In the genomic region with DNA sequence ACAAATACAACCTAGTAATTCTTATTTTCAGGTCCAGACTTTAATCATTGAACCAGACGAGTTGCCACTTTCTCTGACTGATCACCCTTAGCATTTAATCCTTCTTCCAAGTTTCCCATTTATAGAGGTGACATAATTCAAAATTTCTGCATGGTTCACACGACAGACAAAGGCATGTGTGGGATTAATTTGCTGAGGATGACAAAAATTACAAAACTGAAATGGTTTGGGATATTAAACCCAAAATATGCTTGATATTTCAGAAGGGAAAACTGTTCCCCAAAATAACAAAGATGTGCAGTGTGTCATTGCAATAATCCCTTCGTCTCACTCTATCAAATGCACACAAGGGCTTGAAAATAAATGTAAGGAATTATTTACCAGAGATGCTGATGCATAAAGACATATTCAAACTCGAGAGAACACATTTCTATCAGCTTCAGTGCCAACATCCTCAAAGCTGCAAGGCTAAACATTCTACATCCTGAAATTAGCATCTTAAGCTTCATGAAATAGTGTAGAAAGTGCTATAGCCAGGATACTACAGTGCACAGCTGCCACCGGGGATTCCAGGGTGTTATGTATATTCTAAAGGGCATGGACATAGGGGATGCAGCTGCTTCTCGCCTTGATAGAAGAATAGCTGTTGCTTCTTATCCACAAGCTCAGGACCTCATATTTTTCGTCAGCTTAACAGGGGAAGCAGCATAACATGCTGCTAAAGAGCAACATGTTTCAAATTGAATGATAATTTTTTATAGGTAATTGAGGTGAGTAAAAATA, we compare ENCODE assay signal across 27 cellular contexts.
"Had no signal": no experiment of that assay in that cellular context is flagged by ENCODE, and none has a peak within 500 bp of the region (broad histone marks: within the 10 kb centered on the region; RNA-seq: fewer than 3 reads in every experiment).

No MANE protein-coding gene starts in this region.

- H3K9me3 ChIP-seq: body of pancreas, breast epithelium had no signal

- H3K27me3 ChIP-seq: body of pancreas, breast epithelium had no signal

- H3K27ac ChIP-seq: body of pancreas, breast epithelium, SK-N-MC had no signal

- H3K36me3 ChIP-seq: breast epithelium had no signal

- H3K4me1 ChIP-seq: body of pancreas, breast epithelium had no signal

- DNase-seq: activated CD4-positive, alpha-beta T cell treated with anti-CD3 and anti-CD28 coated beads for 36 hours; activated CD4-positive, alpha-beta T cell treated with anti-CD3 and anti-CD28 coated beads, Interleukin-2, amount 10 ng/mL, durations not matched to agents 7 days and 5 days; activated CD4-positive, alpha-beta T cell treated with anti-CD3 and anti-CD28 coated beads, Interleukin-2, amount 50 U/mL, for 48 hours; activated CD8-positive, alpha-beta T cell treated with anti-CD3 and anti-CD28 coated beads, Interleukin-2, amount 10 ng/mL, durations not matched to agents 7 days and 5 days; activated gamma-delta T cell; activated naive CD4-positive, alpha-beta T cell treated with Interleukin-2 at 50 U/mL for 16 hours; activated naive CD8-positive, alpha-beta T cell treated with anti-CD3 and anti-CD28 coated beads, Interleukin-2, amount 10 ng/mL, durations not matched to agents 7 days and 5 days; activated T-cell treated with anti-CD3 and anti-CD28 coated beads, Interleukin-2, amount 50 U/mL, for 24 hours; body of pancreas; Karpas-422; NCI-H1105; NCI-H1417 treated with DMSO at 0.1 percent for 48 hours; NCI-H187 treated with DMSO at 0.1 percent for 48 hours; NCI-H2081 treated with DMSO at 0.1 percent for 48 hours; NCI-H226; NCI-H446 treated with DMSO at 0.1 percent for 48 hours; NCI-H69; NK-92 treated with Interleukin-12 subunit alpha and Interleukin-12 subunit beta, amount 100 ng/mL, for 24 hours; OCI-M1; Right ventricle myocardium superior had no signal

- H3K4me3 Mint-ChIP-seq: activated CD4-positive, alpha-beta T cell treated with anti-CD3 and anti-CD28 coated beads for 36 hours; activated CD4-positive, alpha-beta T cell treated with anti-CD3 and anti-CD28 coated beads, Interleukin-2, amount 10 ng/mL, durations not matched to agents 7 days and 5 days; activated CD8-positive, alpha-beta T cell treated with anti-CD3 and anti-CD28 coated beads, Interleukin-2, amount 10 ng/mL, durations not matched to agents 7 days and 5 days; activated naive CD4-positive, alpha-beta T cell treated with anti-CD3 and anti-CD28 coated beads, Interleukin-2, amount 50 U/mL, for 24 hours; activated naive CD8-positive, alpha-beta T cell treated with anti-CD3 and anti-CD28 coated beads, Interleukin-2, amount 10 ng/mL, durations not matched to agents 7 days and 5 days; activated T-cell treated with anti-CD3 and anti-CD28 coated beads, Interleukin-2, amount 50 U/mL, for 24 hours; T-helper 2 cell treated with Interferon-gamma antibody and Interleukin-4, amounts not matched to agents 5 μg/mL and 100 μg/mL, for 36 hours; WTC11 had no signal

- H3K27me3 Mint-ChIP-seq: activated CD4-positive, alpha-beta T cell treated with anti-CD3 and anti-CD28 coated beads for 36 hours; activated CD4-positive, alpha-beta T cell treated with anti-CD3 and anti-CD28 coated beads, Interleukin-2, amount 10 ng/mL, durations not matched to agents 7 days and 5 days; activated naive CD4-positive, alpha-beta T cell treated with anti-CD3 and anti-CD28 coated beads, Interleukin-2, amount 50 U/mL, for 24 hours; activated naive CD8-positive, alpha-beta T cell treated with anti-CD3 and anti-CD28 coated beads, Interleukin-2, amount 10 ng/mL, durations not matched to agents 7 days and 5 days; activated T-cell treated with anti-CD3 and anti-CD28 coated beads, Interleukin-2, amount 50 U/mL, for 24 hours had no signal

- H3K36me3 Mint-ChIP-seq: activated naive CD4-positive, alpha-beta T cell treated with anti-CD3 and anti-CD28 coated beads, Interleukin-2, amount 50 U/mL, for 24 hours; activated naive CD8-positive, alpha-beta T cell treated with anti-CD3 and anti-CD28 coated beads, Interleukin-2, amount 10 ng/mL, durations not matched to agents 7 days and 5 days had no signal

- H3K4me3 ChIP-seq: body of pancreas, breast epithelium, SK-N-MC had no signal

- ATAC-seq: activated CD4-positive, alpha-beta T cell treated with anti-CD3 and anti-CD28 coated beads for 36 hours; activated CD4-positive, CD25-positive, alpha-beta regulatory T cell treated with anti-CD3 and anti-CD28 coated beads, Interleukin-2, amount 50 U/mL, for 24 hours; activated CD8-positive, alpha-beta T cell treated with anti-CD3 and anti-CD28 coated beads, Interleukin-2, amount 10 ng/mL, durations not matched to agents 7 days and 5 days; body of pancreas; WTC11 had no signal

- H3K27ac Mint-ChIP-seq: activated CD4-positive, alpha-beta T cell treated with anti-CD3 and anti-CD28 coated beads for 36 hours; activated CD4-positive, alpha-beta T cell treated with anti-CD3 and anti-CD28 coated beads, Interleukin-2, amount 10 ng/mL, durations not matched to agents 7 days and 5 days; activated CD8-positive, alpha-beta T cell treated with anti-CD3 and anti-CD28 coated beads, Interleukin-2, amount 10 ng/mL, durations not matched to agents 7 days and 5 days; activated naive CD4-positive, alpha-beta T cell treated with anti-CD3 and anti-CD28 coated beads, Interleukin-2, amount 50 U/mL, for 24 hours; activated naive CD8-positive, alpha-beta T cell treated with anti-CD3 and anti-CD28 coated beads, Interleukin-2, amount 10 ng/mL, durations not matched to agents 7 days and 5 days; activated T-cell treated with anti-CD3 and anti-CD28 coated beads, Interleukin-2, amount 50 U/mL, for 24 hours; activated T-helper 2 cell treated with anti-CD3 and anti-CD28 coated beads, Interferon-gamma antibody, Interleukin-2, Interleukin-4, amounts not matched to agents 10 μg/mL and 5 μg/mL and 100 μg/mL, durations not matched to agents 14 hours and 24 hours and 36 hours; T-helper 2 cell treated with Interferon-gamma antibody and Interleukin-4, amounts not matched to agents 5 μg/mL and 100 μg/mL, for 36 hours; WTC11 had no signal

- H3K9me3 Mint-ChIP-seq: activated CD4-positive, alpha-beta T cell treated with anti-CD3 and anti-CD28 coated beads, Interleukin-2, amount 10 ng/mL, durations not matched to agents 7 days and 5 days; activated T-cell treated with anti-CD3 and anti-CD28 coated beads, Interleukin-2, amount 50 U/mL, for 24 hours; activated T-helper 2 cell treated with anti-CD3 and anti-CD28 coated beads, Interferon-gamma antibody, Interleukin-2, Interleukin-4, amounts not matched to agents 10 μg/mL and 5 μg/mL and 100 μg/mL, durations not matched to agents 14 hours and 24 hours and 36 hours had no signal

- H3K4me1 Mint-ChIP-seq: activated CD4-positive, alpha-beta T cell treated with anti-CD3 and anti-CD28 coated beads for 36 hours; activated CD4-positive, alpha-beta T cell treated with anti-CD3 and anti-CD28 coated beads, Interleukin-2, amount 10 ng/mL, durations not matched to agents 7 days and 5 days; activated naive CD4-positive, alpha-beta T cell treated with anti-CD3 and anti-CD28 coated beads, Interleukin-2, amount 50 U/mL, for 24 hours; activated naive CD8-positive, alpha-beta T cell treated with anti-CD3 and anti-CD28 coated beads, Interleukin-2, amount 10 ng/mL, durations not matched to agents 7 days and 5 days had no signal
